In the genomic region with DNA sequence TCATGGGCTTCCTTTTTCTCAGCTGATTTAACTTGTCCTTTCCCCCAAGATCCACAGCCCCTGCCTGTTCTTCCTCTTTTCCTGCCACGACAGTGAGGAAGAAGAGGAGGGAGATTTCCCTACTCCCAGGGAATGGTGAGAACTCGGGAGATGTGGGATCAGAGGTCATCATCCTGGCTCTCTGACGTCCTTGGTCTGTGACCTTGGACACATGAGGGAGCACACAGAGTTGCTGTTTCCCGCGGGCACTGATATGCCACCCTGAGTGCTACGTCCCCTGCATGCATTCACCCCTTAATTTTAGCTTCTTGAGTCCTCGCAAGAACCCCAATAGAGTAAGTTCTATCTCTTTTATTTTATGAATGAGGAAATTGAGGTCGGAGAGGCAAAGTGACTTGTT, we compare ENCODE assay signal across 20 cellular contexts.
DNase-seq lines count a peak whose midpoint lies in the region; ATAC-seq and TF ChIP-seq lines count a peak whose summit lies in the region.
"Had no signal": no experiment of that assay in that cellular context is flagged by ENCODE, and none has a peak within 500 bp of the region (broad histone marks: within the 10 kb centered on the region; RNA-seq: fewer than 3 reads in every experiment).

No MANE protein-coding gene starts in this region.

- no peak overlapping the region for H2BK5ac ChIP-seq in IMR-90 (ENCODE audit: low read depth, low read length, poor library complexity, severe bottlenecking)

- no peak overlapping the region for H2AFZ ChIP-seq in IMR-90 (replicated peaks; ENCODE audit: low read length, poor library complexity)

- no TSS peak for BruUV-seq in IMR-90 (replicated peaks; lab: Mats Ljungman, UMichigan)

- H3K4me1 ChIP-seq in IMR-90 (ENCODE audit: control insufficient read depth, insufficient read depth, low read length) (peaks cover 7% of the 10 kb centered on the region), esophagus squamous epithelium (peaks cover 6 to 66% (median 38%) of the 10 kb centered on the region in 3 donors), upper lobe of right lung (peaks cover 20% of the 10 kb centered on the region), breast epithelium (peaks cover 0 to 4% of the 10 kb centered on the region in 2 donors)

- no peak overlapping the region for H3K18ac ChIP-seq in IMR-90 (ENCODE audit: low read depth, low read length)

- H3K9ac ChIP-seq in IMR-90 (ENCODE audit: low read depth, low read length): no peak overlapping the region
- H3K9ac ChIP-seq: KMS-11, SK-N-SH had no signal

- H4K8ac ChIP-seq in IMR-90 (ENCODE audit: low read depth in 2 of 2, low read length in 2 of 2): no peak overlapping the region

- H3K36me3 Mint-ChIP-seq in nephron (ENCODE audit: low read depth): peaks cover 9% of the 10 kb centered on the region

- no peak overlapping the region for H3K56ac ChIP-seq in IMR-90 (ENCODE audit: extremely low read depth, insufficient read depth, low read length)

- in situ Hi-C loops in IMR-90 (cut with MboI; ENCODE audit: low sequenced_read_pairs): no loop called here

- H2BK15ac ChIP-seq in IMR-90 (ENCODE audit: low read depth, low read length): no peak overlapping the region

- peak overlapping the region; percentile 56; the same call in 1 of the 2 replicates for H2AK5ac ChIP-seq in IMR-90 (ENCODE audit: low read depth, low read length)

- no peak overlapping the region for H3K4me2 ChIP-seq in IMR-90 (ENCODE audit: low read depth, low read length)
- H3K4me2 ChIP-seq: KMS-11, SK-N-SH had no signal

- peak overlapping the region in 1 of 3 experiments; percentile 15 for H3K4me3 Mint-ChIP-seq in nephron

- H2BK20ac ChIP-seq in IMR-90 (ENCODE audit: low read depth, low read length): no peak overlapping the region

- POLR2A ChIA-PET in IMR-90 (lab: Charles Lee; ENCODE audit: unreplicated experiment): no interaction called here

- no peak overlapping the region for H2BK120ac ChIP-seq in IMR-90 (ENCODE audit: low read depth, low read length)

- CTCF ChIA-PET in IMR-90 (lab: Yijun Ruan, JAX): no interaction called here

- dilution Hi-C loops in IMR-90 (cut with HindIII; ENCODE audit: low sequenced_read_pairs, unreplicated experiment): no loop called here

- no peak overlapping the region for H3K27ac ChIP-seq in IMR-90 (ENCODE audit: insufficient read depth, low read length)
- H3K27ac ChIP-seq in esophagus squamous epithelium: peak overlapping the region in 3 of 4 donors; percentile 54 to 82 (median 75)
- peak overlapping the region; percentile 40 for H3K27ac ChIP-seq in upper lobe of right lung
- H3K27ac ChIP-seq in breast epithelium: no peak overlapping the region
- H3K27ac ChIP-seq: KMS-11 had no signal

- peaks cover 13% of the 10 kb centered on the region for H4K20me1 ChIP-seq in IMR-90 (ENCODE audit: insufficient read depth, low read length)

- H3K9me1 ChIP-seq in IMR-90 (ENCODE audit: insufficient read depth, low read length): peaks cover 11% of the 10 kb centered on the region

- H3K4ac ChIP-seq in IMR-90 (ENCODE audit: low read depth, low read length): no peak overlapping the region

- TF ChIP-seq POLR2A in IMR-90 (IDR thresholded peaks at IDR 0.05; ENCODE audit: low read depth, low read length) (no peak), esophagus squamous epithelium (IDR thresholded peaks at IDR 0.05) (no peak), breast epithelium (IDR thresholded peaks at IDR 0.05) (no peak)

- no peak for ATAC-seq in IMR-90 (ENCODE audit: low read depth)
- no peak for ATAC-seq in upper lobe of right lung

- H4K5ac ChIP-seq in IMR-90 (ENCODE audit: low read depth, low read length): no peak overlapping the region

- peaks cover 61% of the 10 kb centered on the region for H3K4me1 Mint-ChIP-seq in nephron

- H3K4me3 ChIP-seq in IMR-90 (ENCODE audit: insufficient read depth, low read depth, low read length): no peak overlapping the region
- H3K4me3 ChIP-seq in esophagus squamous epithelium: no peak overlapping the region
- H3K4me3 ChIP-seq in upper lobe of right lung: no peak overlapping the region
- H3K4me3 ChIP-seq in breast epithelium: no peak overlapping the region

- H3K36me3 ChIP-seq in IMR-90 (ENCODE audit: control insufficient read depth, insufficient read depth, low read length): peaks cover 18% of the 10 kb centered on the region
- H3K36me3 ChIP-seq in esophagus squamous epithelium: no peaks in the 10 kb centered on the region
- no peaks in the 10 kb centered on the region for H3K36me3 ChIP-seq in upper lobe of right lung
- H3K36me3 ChIP-seq in breast epithelium: no peaks in the 10 kb centered on the region

- no peaks in the 10 kb centered on the region for H3K27me3 ChIP-seq in IMR-90 (ENCODE audit: control insufficient read depth, insufficient read depth, low read length)
- H3K27me3 ChIP-seq in esophagus squamous epithelium: no peaks in the 10 kb centered on the region
- H3K27me3 ChIP-seq in upper lobe of right lung: no peaks in the 10 kb centered on the region
- no peaks in the 10 kb centered on the region for H3K27me3 ChIP-seq in breast epithelium

- TF ChIP-seq RAD21 in IMR-90 (IDR thresholded peaks at IDR 0.05; ENCODE audit: low read length): no peak

- H4K91ac ChIP-seq in IMR-90 (ENCODE audit: insufficient read depth, low read depth, low read length): 0 out of 2 replicates have a peak overlapping the region, but pooled peaks have one; percentile 40

- DNase-seq in IMR-90 (no peak), esophagus squamous epithelium (lab: John Stamatoyannopoulos, UW) (no peak), upper lobe of right lung (no peak), HK-2 (ENCODE audit: unreplicated experiment) (no peak), breast epithelium (ENCODE audit: low spot score in 2 of 2) (no peak), HuH-7 (ENCODE audit: low spot score) (no peak), GM03348 (ENCODE audit: low spot score) (no peak)
- DNase-seq: COR-L47, DMS153, GDM1, GOT3, NCI-H187, NCI-H2107, NCI-H510A, NCI-H774, OCI-M1, SHP77, SK-N-SH had no signal

- TF ChIP-seq CTCF in IMR-90 (conservative IDR thresholded peaks at IDR 0.05; ENCODE audit: low read depth, low read length) (no peak), esophagus squamous epithelium (IDR thresholded peaks at IDR 0.05) (no peak), nephron (IDR thresholded peaks at IDR 0.05; ENCODE audit: unreplicated experiment in 3 of 3) (no peak), upper lobe of right lung (IDR thresholded peaks at IDR 0.05) (no peak), breast epithelium (IDR thresholded peaks at IDR 0.05) (no peak)

- H3K23ac ChIP-seq in IMR-90 (ENCODE audit: low read depth, low read length): no peak overlapping the region

- intact Hi-C loops in IMR-90 (cut with micrococcal nuclease): no loop called here
- intact Hi-C loops in esophagus squamous epithelium (cut with DNase I): no loop called here
- intact Hi-C loops in upper lobe of right lung (cut with DNase I): no loop called here
- intact Hi-C loops in breast epithelium (cut with DNase I; ENCODE audit: low total_unique reads): no loop called here

- WGBS in IMR-90 (ENCODE audit: extremely low coverage in 2 of 2, insufficient read length in 1 of 2), 2 experiments: no CpG with 5 or more reads among the region's 8 CpGs
- 79 to 88% methylated on average over 6 to 8 of the region's 8 CpGs for WGBS in esophagus squamous epithelium, 2 donors

- no peak overlapping the region for H3K14ac ChIP-seq in IMR-90 (replicated peaks; ENCODE audit: low read depth, low read length)

- peaks cover 16 to 21% of the 10 kb centered on the region in 2 experiments for H3K79me1 ChIP-seq in IMR-90 (ENCODE audit: low read depth in 1 of 2, low read length in 2 of 2)

- H3K9me3 ChIP-seq in IMR-90 (ENCODE audit: control insufficient read depth, insufficient read depth, low read length): no peaks in the 10 kb centered on the region
- no peaks in the 10 kb centered on the region for H3K9me3 ChIP-seq in esophagus squamous epithelium
- no peaks in the 10 kb centered on the region for H3K9me3 ChIP-seq in upper lobe of right lung
- no peaks in the 10 kb centered on the region for H3K9me3 ChIP-seq in breast epithelium
- H3K9me3 ChIP-seq: SK-N-SH had no signal

- no peaks in the 10 kb centered on the region for H3K9me3 Mint-ChIP-seq in nephron

- H3K27ac Mint-ChIP-seq in nephron: peak overlapping the region; percentile 15 to 72 (median 19)

- peaks cover 9% of the 10 kb centered on the region for H3K27me3 Mint-ChIP-seq in nephron (ENCODE audit: low read depth)

- H2AK9ac ChIP-seq in IMR-90 (replicated peaks; ENCODE audit: low read depth, low read length, poor library complexity): no peak overlapping the region

TF ChIP-seq in IMR-90, 13 proteins besides CTCF, POLR2A, EP300 and RAD21:
- no peak for TF ChIP-seq MAFK (IDR thresholded peaks at IDR 0.05; ENCODE audit: low read depth, low read length)

Comparison
In these comparisons a context has a peak if more than half of its experiments do, and no peak if none do; other contexts are left out.
1. H3K27ac ChIP-seq: peak in esophagus squamous epithelium (3 of 4) and upper lobe of right lung (single experiment); none in IMR-90 (single experiment) and breast epithelium (0 of 2).